ENCODE assay signal across 4 cellular contexts in genomic region chr22:22581524-22581923, GRCh38. TPM values are rescaled to one million over a fixed set of nuclear protein-coding genes. Genes with fewer than 3 reads are reported as not detected.
"Had no signal": no experiment of that assay in that cellular context is flagged by ENCODE, and none has a peak within 500 bp of the region (broad histone marks: within the 10 kb centered on the region; RNA-seq: fewer than 3 reads in every experiment).

No MANE protein-coding gene starts in this region.

RNA-seq across cellular contexts. Expression of gene PRAME, which starts 22.5 kb away (rescaled TPM):
- total RNA-seq: GM23248, GM23338, H7, HFFc6 had no signal
- polyA plus RNA-seq: GM23248, GM23338 had no signal
